ENCODE assay signal across 21 cellular contexts in genomic region chr10:26997610-26998009, GRCh38.
"Had no signal": no experiment of that assay in that cellular context is flagged by ENCODE, and none has a peak within 500 bp of the region (broad histone marks: within the 10 kb centered on the region; RNA-seq: fewer than 3 reads in every experiment).

No MANE protein-coding gene starts in this region.

- H3K36me3 Mint-ChIP-seq: natural killer cell had no signal

- H3K4me1 Mint-ChIP-seq: mesothelial cell of epicardium, natural killer cell, WTC11 had no signal

- H3K27ac Mint-ChIP-seq: dendritic cell treated with granulocyte-macrophage colony-stimulating factor and Interleukin-4, amounts not matched to agents 40 ng/mL and 50 ng/mL, for 4 days; mesothelial cell of epicardium; natural killer cell; type B pancreatic cell; WTC11 had no signal

- H3K4me3 ChIP-seq: left lung, ovary, psoas muscle, right atrium auricular region, spleen, thoracic aorta, vagina had no signal

- DNase-seq: activated effector memory CD4-positive, alpha-beta T cell treated with anti-CD3 and anti-CD28 coated beads, Interleukin-2, amount 50 U/mL, for 16 hours; activated T-cell treated with anti-CD3 and anti-CD28 coated beads, Interleukin-2, amount 50 U/mL, for 48 hours; effector CD4-positive, alpha-beta T cell; foreskin keratinocyte; kidney glomerular epithelial cell; left lung; natural killer cell; ovary; psoas muscle; spleen; stimulated activated CD4-positive, alpha-beta T cell treated with anti-CD3 and anti-CD28 coated beads, Interleukin-4, amount 100 ng/mL, for 24 hours; stimulated activated naive CD4-positive, alpha-beta T cell treated with Interleukin-2 at 50 U/mL for 16 hours; T1000 had no signal

- H3K9me3 Mint-ChIP-seq: natural killer cell had no signal

- H3K4me3 Mint-ChIP-seq: dendritic cell treated with granulocyte-macrophage colony-stimulating factor and Interleukin-4, amounts not matched to agents 40 ng/mL and 50 ng/mL, for 4 days; mesothelial cell of epicardium; natural killer cell; type B pancreatic cell; WTC11 had no signal

- H3K27me3 ChIP-seq: foreskin keratinocyte, left lung, neutrophil, ovary, right atrium auricular region, spleen, vagina had no signal

- H3K36me3 ChIP-seq: neutrophil, ovary, right atrium auricular region, thoracic aorta, vagina had no signal

- ATAC-seq: foreskin keratinocyte, left lung, natural killer cell, psoas muscle, WTC11 had no signal

- H3K27me3 Mint-ChIP-seq: dendritic cell treated with granulocyte-macrophage colony-stimulating factor and Interleukin-4, amounts not matched to agents 40 ng/mL and 50 ng/mL, for 4 days; type B pancreatic cell had no signal
